29 cellular contexts compared by ENCODE assay signal in the genomic region with DNA sequence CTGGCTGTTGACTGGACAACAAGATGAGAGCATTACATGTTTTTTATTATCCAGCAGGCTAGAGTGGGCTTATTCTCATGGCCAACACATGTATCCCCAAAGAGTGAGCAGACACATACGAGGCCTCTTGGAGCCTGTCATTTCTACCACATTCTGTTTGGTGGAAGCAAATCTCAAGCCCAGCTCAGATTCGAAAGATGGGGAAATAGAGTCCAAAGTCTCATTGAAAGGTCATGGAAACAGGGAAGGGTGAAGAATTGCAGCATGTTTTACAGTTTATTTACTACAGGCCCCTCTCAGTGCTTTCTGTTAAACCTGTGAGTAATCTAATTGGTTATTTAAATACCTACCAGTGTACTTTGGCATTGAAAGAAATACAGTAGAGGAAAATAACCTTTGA.
DNase-seq lines count a peak whose midpoint lies in the region; ATAC-seq, FAIRE-seq and TF ChIP-seq lines count a peak whose summit lies in the region.
"Had no signal": no experiment of that assay in that cellular context is flagged by ENCODE, and none has a peak within 500 bp of the region (broad histone marks: within the 10 kb centered on the region; RNA-seq: fewer than 3 reads in every experiment).

No MANE protein-coding gene starts in this region.

- H3K27me3 Mint-ChIP-seq in natural killer cell (ENCODE audit: low read depth in 2 of 2) = peaks cover 18 to 47% of the 10 kb centered on the region in 2 donors
- peaks cover 0 to 28% of the 10 kb centered on the region in 2 donors for H3K27me3 Mint-ChIP-seq in natural killer cell treated with Interleukin-12 subunit alpha and Interleukin-12 subunit beta and Interleukin-15 and Interleukin-18, amount 100 ng/mL, for 72 hours
- peaks cover 3% of the 10 kb centered on the region for H3K27me3 Mint-ChIP-seq in nephron progenitor cell (ENCODE audit: low read depth, poor library complexity)
- H3K27me3 Mint-ChIP-seq: CD4-positive, CD25-positive, alpha-beta regulatory T cell had no signal

- H2AFZ ChIP-seq in HepG2 (ENCODE audit: low read length) = no peak overlapping the region

- H3K79me2 ChIP-seq in HepG2 (ENCODE audit: insufficient read depth, low read length) = peaks cover 56% of the 10 kb centered on the region

- no peak for DNase-seq in natural killer cell
- no peak for DNase-seq in natural killer cell treated with Interleukin-12 subunit alpha and Interleukin-12 subunit beta and Interleukin-15 and Interleukin-18, amount 100 ng/mL, for 72 hours (ENCODE audit: low spot score)
- DNase-seq in HepG2 (ENCODE audit: low spot score) = peak; percentile 91
- no peak for DNase-seq in nephron progenitor cell
- DNase-seq in renal cortical epithelial cell (ENCODE audit: low read depth) = peak; percentile 25
- DNase-seq in activated naive CD4-positive, alpha-beta T cell treated with anti-CD3 and anti-CD28 coated beads, Interleukin-2, amount 50 U/mL, for 72 hours (ENCODE audit: low spot score in 2 of 2) = no peak
- DNase-seq in GM19238 (ENCODE audit: insufficient read length, low spot score) = no peak
- DNase-seq: BE2C; C1 segment of cervical spinal cord; CD4-positive, alpha-beta memory T cell; CD4-positive, CD25-positive, alpha-beta regulatory T cell; CD8-positive, alpha-beta memory T cell; COR-L47; DMS 273 treated with DMSO at 0.1 percent for 48 hours; DMS153; DMS53; DMS79; DND-41; EL; GDM1 had no signal

- H3K27ac Mint-ChIP-seq in natural killer cell (no peak overlapping the region), nephron progenitor cell (peak overlapping the region; percentile 76)
- no peak overlapping the region for H3K27ac Mint-ChIP-seq in natural killer cell treated with Interleukin-12 subunit alpha and Interleukin-12 subunit beta and Interleukin-15 and Interleukin-18, amount 100 ng/mL, for 72 hours
- H3K27ac Mint-ChIP-seq in activated naive CD4-positive, alpha-beta T cell treated with anti-CD3 and anti-CD28 coated beads, Interleukin-2, amount 50 U/mL, for 72 hours = no peak overlapping the region
- H3K27ac Mint-ChIP-seq: CD14-positive monocyte; CD4-positive, alpha-beta memory T cell; CD4-positive, CD25-positive, alpha-beta regulatory T cell; CD8-positive, alpha-beta memory T cell had no signal

- POLR2A ChIA-PET in HepG2 (lab: Yijun Ruan, JAX) = interaction anchor here (1.0 to 2.1 kb wide), 11 partner anchors 9 to 109 kb away, joined by 3 to 7 read pairs (median 4); a partner anchor contains a TSS

- H3K9ac ChIP-seq in HepG2 (ENCODE audit: insufficient read depth, low read depth, low read length) = peak overlapping the region; percentile 50
- H3K9ac ChIP-seq: BLaER1 had no signal

- TF ChIP-seq EP300 in HepG2 (IDR thresholded peaks at IDR 0.05; ENCODE audit: low read depth in 2 of 2, low read length in 2 of 2) (peak; percentile 52 to 89; a peak in 3 of 4 replicates), HepG2 (CRISPR knock-in tag; IDR thresholded peaks at IDR 0.05; ENCODE audit: borderline replicate concordance) (0 out of 2 replicates have a peak, but pooled peaks have one; percentile 36)

- ATAC-seq in natural killer cell = no peak
- ATAC-seq in natural killer cell treated with Interleukin-12 subunit alpha and Interleukin-12 subunit beta and Interleukin-15 and Interleukin-18, amount 100 ng/mL, for 72 hours = no peak
- ATAC-seq in HepG2 = peak; percentile 91
- no peak for ATAC-seq in activated naive CD4-positive, alpha-beta T cell treated with anti-CD3 and anti-CD28 coated beads, Interleukin-2, amount 50 U/mL, for 72 hours
- ATAC-seq in HG03439 (IDR thresholded peaks at IDR 0.05; ENCODE audit: unreplicated experiment) = no peak
- ATAC-seq: A549 had no signal

- H3K27me3 ChIP-seq in HepG2 (ENCODE audit: control insufficient read depth in 1 of 2, insufficient read depth in 2 of 2, low read length in 2 of 2) = no peaks in the 10 kb centered on the region
- H3K27me3 ChIP-seq: BE2C, BLaER1 had no signal

- in situ Hi-C loops in HepG2 (cut with HindIII; ENCODE audit: extremely low pct_ligation_motif_present, low pct_unique_long_range_greater_than_20kb) = no loop called here

- H3K36me3 ChIP-seq in HepG2 (replicated peaks in 1 of 2; ENCODE audit: control insufficient read depth in 1 of 2, insufficient read depth in 2 of 2, low read length in 2 of 2) = 0 out of 5 replicates have a peak, but pooled peaks cover 0 to 7% of the 10 kb centered on the region in 2 experiments
- H3K36me3 ChIP-seq: BE2C, BLaER1 had no signal

- no peaks in the 10 kb centered on the region; the same call in 1 of the 2 replicates for H4K20me1 ChIP-seq in HepG2 (ENCODE audit: insufficient read depth, low read length)
- H4K20me1 ChIP-seq: BLaER1 had no signal

- H3K36me3 Mint-ChIP-seq in natural killer cell (no peaks in the 10 kb centered on the region), nephron progenitor cell (ENCODE audit: low read depth) (no peaks in the 10 kb centered on the region)
- no peaks in the 10 kb centered on the region for H3K36me3 Mint-ChIP-seq in natural killer cell treated with Interleukin-12 subunit alpha and Interleukin-12 subunit beta and Interleukin-15 and Interleukin-18, amount 100 ng/mL, for 72 hours
- H3K36me3 Mint-ChIP-seq in activated naive CD4-positive, alpha-beta T cell treated with anti-CD3 and anti-CD28 coated beads, Interleukin-2, amount 50 U/mL, for 72 hours = no peaks in the 10 kb centered on the region
- H3K36me3 Mint-ChIP-seq: CD14-positive monocyte; CD4-positive, alpha-beta memory T cell; CD4-positive, CD25-positive, alpha-beta regulatory T cell; CD8-positive, alpha-beta memory T cell had no signal

- CTCF ChIA-PET in HepG2 (lab: Yijun Ruan, JAX; ENCODE audit: low intra/inter-chr PET ratio, low total read pairs) = no interaction called here

- peaks cover 65% of the 10 kb centered on the region for H3K4me1 ChIP-seq in HepG2 (ENCODE audit: insufficient read depth, low read length)
- H3K4me1 ChIP-seq: A549 had no signal

- intact Hi-C loops in natural killer cell (cut with micrococcal nuclease) (no loop called here), HepG2 (cut with micrococcal nuclease; ENCODE audit: unreplicated experiment) (loop anchor here (2.0 to 5.0 kb wide), 3 partner anchors 15 to 108 kb away; a partner anchor contains a TSS)

- no peaks in the 10 kb centered on the region for H3K9me3 ChIP-seq in HepG2 (ENCODE audit: low read length)
- H3K9me3 ChIP-seq: A549, BE2C, BLaER1 had no signal

- peak; percentile 37; the same call in 1 of the 2 replicates for TF ChIP-seq RAD21 in HepG2 (CRISPR knock-in tag; IDR thresholded peaks at IDR 0.05)

- H3K4me1 Mint-ChIP-seq in natural killer cell (peaks cover 28 to 33% of the 10 kb centered on the region in 2 donors), nephron progenitor cell (peaks cover 34% of the 10 kb centered on the region)
- peaks cover 19 to 22% of the 10 kb centered on the region in 2 donors for H3K4me1 Mint-ChIP-seq in natural killer cell treated with Interleukin-12 subunit alpha and Interleukin-12 subunit beta and Interleukin-15 and Interleukin-18, amount 100 ng/mL, for 72 hours (ENCODE audit: low read depth in 2 of 2)
- H3K4me1 Mint-ChIP-seq: CD14-positive monocyte; CD4-positive, alpha-beta memory T cell; CD4-positive, CD25-positive, alpha-beta regulatory T cell had no signal

- peak overlapping the region in 1 of 3 experiments; percentile 13; a peak in 1 of 6 replicates for H3K4me3 ChIP-seq in HepG2 (replicated peaks in 1 of 3; ENCODE audit: insufficient read depth in 1 of 3, low read depth in 2 of 3, low read length in 3 of 3)
- H3K4me3 ChIP-seq: A549, BLaER1, GM12878 had no signal

- H3K4me3 Mint-ChIP-seq in natural killer cell (peak overlapping the region; percentile 40), nephron progenitor cell (no peak overlapping the region)
- H3K4me3 Mint-ChIP-seq in natural killer cell treated with Interleukin-12 subunit alpha and Interleukin-12 subunit beta and Interleukin-15 and Interleukin-18, amount 100 ng/mL, for 72 hours = no peak overlapping the region
- H3K4me3 Mint-ChIP-seq: CD14-positive monocyte; CD4-positive, alpha-beta memory T cell; CD4-positive, CD25-positive, alpha-beta regulatory T cell; CD8-positive, alpha-beta memory T cell had no signal

- no peak for TF ChIP-seq POLR2A in HepG2 (IDR thresholded peaks at IDR 0.05; ENCODE audit: insufficient read depth in 1 of 2, low read depth in 2 of 2, low read length in 2 of 2)

- peak overlapping the region; percentile 82 for H3K27ac ChIP-seq in HepG2 (ENCODE audit: extremely low read length, insufficient read depth, low read length)
- H3K27ac ChIP-seq: 22Rv1, A549, BLaER1 had no signal

- TF ChIP-seq CTCF in natural killer cell (IDR thresholded peaks at IDR 0.05) (no peak), HepG2 (CRISPR knock-in tag; IDR thresholded peaks at IDR 0.05) (no peak), nephron progenitor cell (IDR thresholded peaks at IDR 0.05) (no peak)

- peak; percentile 61 for FAIRE-seq in HepG2 (lab: Jason Lieb, UNC)
- FAIRE-seq: A549, GM12878, GM12892, GM18507, GM19239 had no signal

- 0% methylated on average over 2 of the region's 2 CpGs for WGBS in HepG2 (ENCODE audit: low lambda C conversion rate)

- H3K9me3 Mint-ChIP-seq in natural killer cell = no peaks in the 10 kb centered on the region
- H3K9me3 Mint-ChIP-seq in natural killer cell treated with Interleukin-12 subunit alpha and Interleukin-12 subunit beta and Interleukin-15 and Interleukin-18, amount 100 ng/mL, for 72 hours = no peaks in the 10 kb centered on the region
- no peaks in the 10 kb centered on the region for H3K9me3 Mint-ChIP-seq in nephron progenitor cell
- no peaks in the 10 kb centered on the region for H3K9me3 Mint-ChIP-seq in activated naive CD4-positive, alpha-beta T cell treated with anti-CD3 and anti-CD28 coated beads, Interleukin-2, amount 50 U/mL, for 72 hours

- H3K4me2 ChIP-seq in HepG2 (ENCODE audit: low read depth, low read length) = peak overlapping the region; percentile 70
- H3K4me2 ChIP-seq: A549, BLaER1 had no signal

- no TSS peak for BruUV-seq in HepG2 (replicated peaks; lab: Mats Ljungman, UMichigan)

TF ChIP-seq in HepG2, 621 proteins besides CTCF, POLR2A, EP300 and RAD21 (continues in another document):
- TF ChIP-seq PCBP2 (optimal IDR thresholded peaks at IDR 0.05; ENCODE audit: low read depth, low read length, poor library complexity, severe bottlenecking) (no peak), NFKBIZ (CRISPR knock-in tag; IDR thresholded peaks at IDR 0.05) (no peak), KDM5A (IDR thresholded peaks at IDR 0.05; ENCODE audit: borderline replicate concordance, low read length) (peak; percentile 33; the same call in 1 of the 2 replicates), DR1 (CRISPR knock-in tag; IDR thresholded peaks at IDR 0.05) (no peak), ZNF510 (CRISPR knock-in tag; IDR thresholded peaks at IDR 0.05; ENCODE audit: low read depth) (no peak), CREB1 (IDR thresholded peaks at IDR 0.05) (no peak), CREB1 (CRISPR knock-in tag; IDR thresholded peaks at IDR 0.05) (peak; percentile 46; the same call in 1 of the 2 replicates), ZNF543 (CRISPR knock-in tag; IDR thresholded peaks at IDR 0.05) (no peak), ZNF737 (CRISPR knock-in tag; IDR thresholded peaks at IDR 0.05; ENCODE audit: borderline replicate concordance) (no peak)

Comparison
In these comparisons a context has a peak if more than half of its experiments do, and no peak if none do; other contexts are left out.
1. DNase-seq: peak in HepG2 (single experiment) and renal cortical epithelial cell (single experiment); none in natural killer cell (single experiment), natural killer cell treated with Interleukin-12 subunit alpha and Interleukin-12 subunit beta and Interleukin-15 and Interleukin-18, amount 100 ng/mL, for 72 hours (single experiment), nephron progenitor cell (single experiment), activated naive CD4-positive, alpha-beta T cell treated with anti-CD3 and anti-CD28 coated beads, Interleukin-2, amount 50 U/mL, for 72 hours (0 of 2) and GM19238 (single experiment).